18 cellular contexts compared by ENCODE assay signal in the genomic region with DNA sequence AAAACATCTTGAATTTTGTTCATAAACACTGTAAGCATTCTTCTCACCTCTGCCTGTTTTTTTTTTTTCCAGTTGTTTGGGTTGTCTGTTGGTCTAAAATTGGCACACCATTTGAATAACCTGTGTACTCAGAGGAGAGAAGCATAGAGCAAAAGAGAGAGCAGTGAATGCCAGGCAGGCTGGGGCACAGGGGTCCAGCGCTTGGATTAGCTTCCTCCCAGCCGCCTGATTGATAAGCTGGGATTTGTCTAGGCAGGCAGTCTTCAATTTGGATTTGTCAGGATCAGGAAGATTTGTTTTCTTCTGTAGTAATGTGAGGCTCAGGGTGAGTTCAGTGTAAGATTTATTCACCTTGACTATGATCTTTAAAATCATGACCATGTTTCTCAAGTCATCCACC.
"Had no signal": no experiment of that assay in that cellular context is flagged by ENCODE, and none has a peak within 500 bp of the region (broad histone marks: within the 10 kb centered on the region; RNA-seq: fewer than 3 reads in every experiment).

No MANE protein-coding gene starts in this region.

- DNase-seq: cortex of kidney; effector memory CD8-positive, alpha-beta T cell; esophagus squamous epithelium; foreskin fibroblast; glutamatergic neuron; kidney; left cardiac atrium; left ventricle myocardium inferior; lower lobe of right lung; midbrain; right lobe of liver; stimulated activated CD4-positive, alpha-beta T cell treated with anti-CD3 and anti-CD28 coated beads, Interleukin-4, amount 100 ng/mL, for 1 hour; stimulated activated CD8-positive, alpha-beta memory T cell treated with anti-CD3 and anti-CD28 coated beads, Interleukin-4, amount 100 ng/mL, for 48 hours; stimulated activated naive CD8-positive, alpha-beta T cell treated with anti-CD3 and anti-CD28 coated beads, Interleukin-15, Interleukin-2, amounts not matched to agents 100 U/mL and 50 U/mL, for 24 hours; thyroid gland had no signal

- ATAC-seq: effector memory CD8-positive, alpha-beta T cell; gastroesophageal sphincter; left cardiac atrium; lower lobe of right lung; natural killer cell treated with Interleukin-12 subunit alpha and Interleukin-12 subunit beta and Interleukin-15 and Interleukin-18, amount 100 ng/mL, for 72 hours; right lobe of liver; stimulated activated effector memory CD8-positive, alpha-beta T cell treated with anti-CD3 and anti-CD28 coated beads, Interleukin-12 subunit alpha, Interleukin-12 subunit beta, amount 100 ng/mL, for 72 hours; stimulated activated naive CD8-positive, alpha-beta T cell treated with anti-CD3 and anti-CD28 coated beads, Interleukin-15, Interleukin-2, amounts not matched to agents 100 U/mL and 50 U/mL, for 24 hours had no signal
